ENCODE assay signal across 8 cellular contexts in the genomic region with DNA sequence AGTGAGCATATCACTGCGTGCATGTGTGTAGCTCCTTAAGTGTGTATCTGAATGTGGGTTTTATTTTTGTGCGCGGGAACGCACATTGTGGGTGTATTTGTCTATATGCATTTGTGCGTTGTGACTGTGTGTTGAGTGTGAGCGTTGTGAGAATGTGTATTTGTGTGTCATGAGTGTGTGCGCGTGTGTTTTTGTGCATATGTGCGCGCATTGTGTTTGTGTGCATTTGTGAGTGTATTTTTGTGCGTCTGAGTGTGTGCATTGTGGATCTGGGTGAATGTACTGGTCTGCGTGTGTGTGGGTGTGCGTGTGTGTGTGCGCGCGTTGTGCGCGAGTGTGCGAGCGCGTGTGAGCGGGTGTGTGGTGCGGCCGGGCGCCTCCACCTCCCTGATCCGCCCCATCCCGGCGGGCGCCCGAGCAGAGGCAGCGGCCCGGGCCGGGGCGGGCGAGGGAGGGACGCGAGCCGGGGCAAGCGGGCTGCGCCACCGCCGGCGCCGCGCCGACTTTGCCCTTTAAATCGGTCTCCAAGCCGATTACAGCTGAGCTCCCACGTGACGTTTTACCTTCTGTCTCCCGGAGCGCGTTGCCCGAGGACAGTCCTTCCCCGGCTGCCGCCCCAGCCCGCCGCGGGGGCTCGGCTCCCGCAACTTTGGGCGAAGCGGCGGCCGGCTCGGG. TPM values are rescaled to one million over a fixed set of nuclear protein-coding genes. Genes with fewer than 3 reads are reported as not detected.
A peak's percentile ranks its signal among the peaks of the same experiment; 100 is the strongest.
DNase-seq lines count a peak whose midpoint lies in the region; ATAC-seq and TF ChIP-seq lines count a peak whose summit lies in the region.

A gene with protein sequence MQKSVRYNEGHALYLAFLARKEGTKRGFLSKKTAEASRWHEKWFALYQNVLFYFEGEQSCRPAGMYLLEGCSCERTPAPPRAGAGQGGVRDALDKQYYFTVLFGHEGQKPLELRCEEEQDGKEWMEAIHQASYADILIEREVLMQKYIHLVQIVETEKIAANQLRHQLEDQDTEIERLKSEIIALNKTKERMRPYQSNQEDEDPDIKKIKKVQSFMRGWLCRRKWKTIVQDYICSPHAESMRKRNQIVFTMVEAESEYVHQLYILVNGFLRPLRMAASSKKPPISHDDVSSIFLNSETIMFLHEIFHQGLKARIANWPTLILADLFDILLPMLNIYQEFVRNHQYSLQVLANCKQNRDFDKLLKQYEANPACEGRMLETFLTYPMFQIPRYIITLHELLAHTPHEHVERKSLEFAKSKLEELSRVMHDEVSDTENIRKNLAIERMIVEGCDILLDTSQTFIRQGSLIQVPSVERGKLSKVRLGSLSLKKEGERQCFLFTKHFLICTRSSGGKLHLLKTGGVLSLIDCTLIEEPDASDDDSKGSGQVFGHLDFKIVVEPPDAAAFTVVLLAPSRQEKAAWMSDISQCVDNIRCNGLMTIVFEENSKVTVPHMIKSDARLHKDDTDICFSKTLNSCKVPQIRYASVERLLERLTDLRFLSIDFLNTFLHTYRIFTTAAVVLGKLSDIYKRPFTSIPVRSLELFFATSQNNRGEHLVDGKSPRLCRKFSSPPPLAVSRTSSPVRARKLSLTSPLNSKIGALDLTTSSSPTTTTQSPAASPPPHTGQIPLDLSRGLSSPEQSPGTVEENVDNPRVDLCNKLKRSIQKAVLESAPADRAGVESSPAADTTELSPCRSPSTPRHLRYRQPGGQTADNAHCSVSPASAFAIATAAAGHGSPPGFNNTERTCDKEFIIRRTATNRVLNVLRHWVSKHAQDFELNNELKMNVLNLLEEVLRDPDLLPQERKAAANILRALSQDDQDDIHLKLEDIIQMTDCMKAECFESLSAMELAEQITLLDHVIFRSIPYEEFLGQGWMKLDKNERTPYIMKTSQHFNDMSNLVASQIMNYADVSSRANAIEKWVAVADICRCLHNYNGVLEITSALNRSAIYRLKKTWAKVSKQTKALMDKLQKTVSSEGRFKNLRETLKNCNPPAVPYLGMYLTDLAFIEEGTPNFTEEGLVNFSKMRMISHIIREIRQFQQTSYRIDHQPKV (N-terminal part only) (plus strand): TSS at position 596 of the 675 bp plus-strand sequence. CDS start 376 bp downstream, outside the sequence.

- intact Hi-C loops in T-helper 1 cell treated with Interleukin-12 subunit alpha and Interleukin-12 subunit beta and Interleukin-4 antibody, amounts not matched to agents 30 ng/mL and 1 ng/mL, for 36 hours (cut with micrococcal nuclease) = loop anchor here (1.0 to 5.0 kb wide), 7 partner anchors 148 to 1723 kb away; a partner anchor contains a TSS
- intact Hi-C loops in PC-9 (cut with micrococcal nuclease; ENCODE audit: unreplicated experiment) = no loop called here

- H3K27ac ChIP-seq in angular gyrus (ENCODE audit: low read depth, low read length) (peak within 1 kb of the TSS; percentile 26), PC-9 (no peak within 1 kb of the TSS)

- POLR2A ChIA-PET in PC-9 (lab: Charles Lee; ENCODE audit: unreplicated experiment) = no interaction called here

- H3K36me3 ChIP-seq in PC-9 (ENCODE audit: low read depth) = no peaks in the 10 kb centered on the region

- no peak within 1 kb of the TSS for H2AFZ ChIP-seq in PC-9

- DNase-seq in ELF-1 (ENCODE audit: low read depth, low spot score) (peak; percentile 62), hippocampal formation (lab: John Stamatoyannopoulos, UW) (peak; percentile 39 to 68), retinal pigment epithelial cell (ENCODE audit: low read depth) (no peak), SKM-1 treated with dmso at 0.1 percent for 144 hours (lab: John Stamatoyannopoulos, UW; ENCODE audit: unreplicated experiment) (no peak), PC-9 (no peak)

- TF ChIP-seq CTCF in retinal pigment epithelial cell (conservative IDR thresholded peaks at IDR 0.05; ENCODE audit: low read depth, low read length) = no peak
- no peak for TF ChIP-seq CTCF in PC-9 (conservative IDR thresholded peaks at IDR 0.05)

- 0 out of 2 replicates have a peak, but pooled peaks cover 3% of the 10 kb centered on the region for H3K9me2 ChIP-seq in PC-9 (ENCODE audit: insufficient read depth)

- no peaks in the 10 kb centered on the region for H4K20me1 ChIP-seq in PC-9 (ENCODE audit: insufficient read depth)

- H3K4me2 ChIP-seq in PC-9 = no peak within 1 kb of the TSS

- ATAC-seq in HG03442 (IDR thresholded peaks at IDR 0.05; ENCODE audit: unreplicated experiment) = no peak

- H3F3A ChIP-seq in PC-9 (ENCODE audit: insufficient read depth, low read depth) = no peaks in the 10 kb centered on the region

- no TSS peak for BruUV-seq in PC-9 (replicated peaks; lab: Mats Ljungman, UMichigan)

- H3K27me3 ChIP-seq in PC-9 (ENCODE audit: insufficient read depth, low read depth) = no peaks in the 10 kb centered on the region

- CTCF ChIA-PET in PC-9 (lab: Charles Lee) = no interaction called here

- peak within 1 kb of the TSS; percentile 70 for H3K4me3 ChIP-seq in retinal pigment epithelial cell (ENCODE audit: low read length)
- H3K4me3 ChIP-seq in PC-9 = no peak within 1 kb of the TSS

- no peaks in the 10 kb centered on the region for H3K9me3 ChIP-seq in PC-9 (ENCODE audit: insufficient read depth, low read depth)

- peaks cover 18% of the 10 kb centered on the region for H3K4me1 ChIP-seq in PC-9 (replicated peaks; ENCODE audit: insufficient read depth)

- no peaks in the 10 kb centered on the region for H3K79me2 ChIP-seq in PC-9 (ENCODE audit: low read depth)

RNA-seq across cellular contexts. Expression of the gene that starts here (rescaled TPM):
- total RNA-seq in T-helper 1 cell treated with Interleukin-12 subunit alpha and Interleukin-12 subunit beta and Interleukin-4 antibody, amounts not matched to agents 30 ng/mL and 1 ng/mL, for 36 hours = 8.5 and 10.8 TPM in 2 replicates
- 0.10 and 0.48 TPM in 2 replicates for total RNA-seq in PC-9 (2021)

Comparison
In these comparisons a context has a peak if more than half of its experiments do, and no peak if none do; other contexts are left out.
1. DNase-seq: peak in ELF-1 (single experiment) and hippocampal formation (2 of 2); none in retinal pigment epithelial cell (single experiment), SKM-1 treated with dmso at 0.1 percent for 144 hours (single experiment) and PC-9 (0 of 2).